30 cellular contexts compared by ENCODE assay signal in genomic region chr5:136205061-136205702, GRCh38. TPM values are rescaled to one million over a fixed set of nuclear protein-coding genes. Genes with fewer than 3 reads are reported as not detected.
"Had no signal": no experiment of that assay in that cellular context is flagged by ENCODE, and none has a peak within 500 bp of the region (broad histone marks: within the 10 kb centered on the region; RNA-seq: fewer than 3 reads in every experiment).

No MANE protein-coding gene starts in this region.

- DNase-seq: activated CD4-positive, alpha-beta memory T cell treated with anti-CD3 and anti-CD28 coated beads for 36 hours; activated CD4-positive, alpha-beta T cell treated with anti-CD3 and anti-CD28 coated beads, Interleukin-2, amount 10 ng/mL, durations not matched to agents 24 days and 14 days; activated CD4-positive, CD25-positive, alpha-beta regulatory T cell treated with anti-CD3 and anti-CD28 coated beads, Interleukin-2, amount 50 U/mL, for 72 hours; activated CD8-positive, alpha-beta memory T cell treated with anti-CD3 and anti-CD28 coated beads, Interleukin-2, amount 50 U/mL, for 4 hours; activated gamma-delta T cell treated with Interleukin-2 at 50 U/mL for 16 hours; activated naive CD4-positive, alpha-beta T cell treated with anti-CD3 and anti-CD28 coated beads, Interleukin-2, amount 50 U/mL, for 16 hours; activated T-cell treated with anti-CD3 and anti-CD28 coated beads, Interleukin-2, amount 50 U/mL, for 1 hour; amniotic stem cell; effector memory CD4-positive, alpha-beta T cell; erythroblast; hippocampal formation; kidney; mesenchymal stem cell; natural killer cell; right cardiac atrium; stimulated activated CD4-positive, alpha-beta T cell treated with anti-CD3 and anti-CD28 coated beads, Interleukin-2, amount 100 ng/mL, for 48 hours; stimulated activated naive CD4-positive, alpha-beta T cell treated with Interleukin-2 at 50 U/mL for 16 hours; T-helper 17 cell; T1000 had no signal

- H3K9me3 Mint-ChIP-seq: activated CD4-positive, alpha-beta memory T cell treated with anti-CD3 and anti-CD28 coated beads for 36 hours; activated CD4-positive, alpha-beta T cell treated with anti-CD3 and anti-CD28 coated beads, Interleukin-2, amount 10 ng/mL, durations not matched to agents 24 days and 14 days; activated T-helper 1 cell treated with anti-CD3 and anti-CD28 coated beads, Interleukin-12 subunit alpha, Interleukin-12 subunit beta, Interleukin-2, Interleukin-4 antibody, amounts not matched to agents 30 ng/mL and 10 ng/mL and 1 ng/mL, durations not matched to agents 14 hours and 24 hours and 36 hours; central memory CD8-positive, alpha-beta T cell; natural killer cell had no signal

- H3K36me3 ChIP-seq: gastroesophageal sphincter, tibial nerve had no signal

- ATAC-seq: gastroesophageal sphincter, natural killer cell, right cardiac atrium, T-helper 17 cell had no signal

- H3K27ac ChIP-seq: gastroesophageal sphincter, tibial nerve had no signal

- H3K4me1 Mint-ChIP-seq: activated CD4-positive, alpha-beta T cell treated with anti-CD3 and anti-CD28 coated beads, Interleukin-2, amount 10 ng/mL, durations not matched to agents 24 days and 14 days; central memory CD8-positive, alpha-beta T cell; natural killer cell had no signal

- H3K27me3 ChIP-seq: gastroesophageal sphincter had no signal

- H3K4me3 Mint-ChIP-seq: activated CD4-positive, alpha-beta memory T cell treated with anti-CD3 and anti-CD28 coated beads for 36 hours; activated CD4-positive, alpha-beta T cell treated with anti-CD3 and anti-CD28 coated beads, Interleukin-2, amount 10 ng/mL, durations not matched to agents 24 days and 14 days; activated T-helper 1 cell treated with anti-CD3 and anti-CD28 coated beads, Interleukin-12 subunit alpha, Interleukin-12 subunit beta, Interleukin-2, Interleukin-4 antibody, amounts not matched to agents 30 ng/mL and 10 ng/mL and 1 ng/mL, durations not matched to agents 14 hours and 24 hours and 36 hours; central memory CD8-positive, alpha-beta T cell; natural killer cell; T-helper 17 cell had no signal

- H3K27ac Mint-ChIP-seq: activated CD4-positive, alpha-beta memory T cell treated with anti-CD3 and anti-CD28 coated beads for 36 hours; activated CD4-positive, alpha-beta T cell treated with anti-CD3 and anti-CD28 coated beads, Interleukin-2, amount 10 ng/mL, durations not matched to agents 24 days and 14 days; activated T-helper 1 cell treated with anti-CD3 and anti-CD28 coated beads, Interleukin-12 subunit alpha, Interleukin-12 subunit beta, Interleukin-2, Interleukin-4 antibody, amounts not matched to agents 30 ng/mL and 10 ng/mL and 1 ng/mL, durations not matched to agents 14 hours and 24 hours and 36 hours; natural killer cell; T-helper 17 cell had no signal

- H3K36me3 Mint-ChIP-seq: activated CD4-positive, alpha-beta memory T cell treated with anti-CD3 and anti-CD28 coated beads for 36 hours; natural killer cell had no signal

- H3K4me1 ChIP-seq: gastroesophageal sphincter, tibial nerve had no signal

- H3K4me3 ChIP-seq: gastroesophageal sphincter, tibial nerve had no signal

RNA-seq across cellular contexts. Expression of gene SMIM32, which starts 12.2 kb away (rescaled TPM):
- total RNA-seq: activated CD4-positive, alpha-beta memory T cell treated with anti-CD3 and anti-CD28 coated beads for 36 hours; activated CD4-positive, alpha-beta T cell treated with anti-CD3 and anti-CD28 coated beads, Interleukin-2, amount 10 ng/mL, durations not matched to agents 24 days and 14 days; activated CD8-positive, alpha-beta memory T cell treated with anti-CD3 and anti-CD28 coated beads for 36 hours; activated T-helper 1 cell treated with anti-CD3 and anti-CD28 coated beads, Interleukin-12 subunit alpha, Interleukin-12 subunit beta, Interleukin-2, Interleukin-4 antibody, amounts not matched to agents 30 ng/mL and 10 ng/mL and 1 ng/mL, durations not matched to agents 14 hours and 24 hours and 36 hours; bronchial epithelial cell; dermis microvascular lymphatic vessel endothelial cell; gastroesophageal sphincter; lower leg skin; mononuclear cell; natural killer cell; omental fat pad; right cardiac atrium; T-helper 17 cell; tibial nerve; urinary bladder had no signal
- polyA plus RNA-seq: right cardiac atrium had no signal
